ENCODE assay signal across 9 cellular contexts in the genomic region with DNA sequence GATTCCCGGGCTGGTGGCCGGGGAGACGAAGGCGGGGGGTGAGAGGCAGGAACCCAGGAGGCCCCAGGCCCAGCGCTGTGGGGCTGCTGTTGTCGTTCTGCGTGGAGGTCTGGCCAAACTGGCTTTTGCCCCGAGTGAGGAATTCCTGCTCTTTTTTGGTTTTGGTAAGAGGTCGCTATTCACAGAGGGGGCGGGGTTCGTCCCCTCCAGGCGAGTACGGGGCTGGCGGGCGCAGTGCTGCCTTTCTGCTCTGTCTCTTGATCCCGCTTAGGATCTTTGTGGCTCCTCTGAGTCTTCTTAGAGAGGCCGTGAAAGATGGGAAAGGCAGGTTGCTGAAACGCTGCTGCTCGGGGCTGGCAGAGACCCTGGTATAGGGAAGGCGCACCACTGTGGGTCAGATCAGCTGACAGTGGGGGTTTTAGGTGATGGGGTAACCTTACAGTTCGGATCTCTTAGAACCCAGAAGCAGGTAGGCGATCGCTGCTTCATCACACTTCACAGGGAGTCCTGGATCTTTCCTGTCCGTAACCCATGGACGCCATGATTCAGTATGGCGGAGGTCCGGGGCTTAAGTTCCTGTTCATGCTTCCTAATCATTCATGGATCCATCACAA.
DNase-seq lines count a peak whose midpoint lies in the region; TF ChIP-seq lines count a peak whose summit lies in the region.
"Had no signal": no experiment of that assay in that cellular context is flagged by ENCODE, and none has a peak within 500 bp of the region (broad histone marks: within the 10 kb centered on the region; RNA-seq: fewer than 3 reads in every experiment).

No MANE protein-coding gene starts in this region.

- H3K79me2 ChIP-seq in ACC112 (ENCODE audit: control insufficient read depth, insufficient read depth, low read length, unreplicated experiment): no peaks in the 10 kb centered on the region

- H3K27ac ChIP-seq in ACC112 (ENCODE audit: low read depth, low read length): no peak overlapping the region

- peak overlapping the region; percentile 88 for H2AFZ ChIP-seq in ACC112 (ENCODE audit: low read length, unreplicated experiment)

- DNase-seq in H7: peak; percentile 27
- DNase-seq in choroid plexus epithelial cell (ENCODE audit: low read depth): no peak
- DNase-seq in middle frontal gyrus (ENCODE audit: extremely low spot score, low spot score): no peak
- no peak for DNase-seq in SW 1271 (lab: John Stamatoyannopoulos, UW)
- DNase-seq in NCI-H1092 treated with DMSO at 0.1 percent for 48 hours (lab: John Stamatoyannopoulos, UW): no peak
- no peak for DNase-seq in COLO668 (lab: John Stamatoyannopoulos, UW; ENCODE audit: unreplicated experiment)
- DNase-seq: erythroblast had no signal

- H3K4me3 ChIP-seq in ACC112 (ENCODE audit: low read depth, low read length) (peak overlapping the region; percentile 82), H7 (ENCODE audit: insufficient read depth, low read depth, low read length) (no peak overlapping the region), choroid plexus epithelial cell (ENCODE audit: low read depth, low read length) (peak overlapping the region; percentile 68), mucosa of stomach (ENCODE audit: low read length) (peak overlapping the region; percentile 78)

- peak overlapping the region; percentile 97 for H3K9ac ChIP-seq in mucosa of stomach (ENCODE audit: low read length)

- H3K9me3 ChIP-seq in mucosa of stomach (ENCODE audit: control insufficient read depth, low read length): peaks cover 2% of the 10 kb centered on the region

- H3K4me1 ChIP-seq in ACC112 (ENCODE audit: control insufficient read depth, insufficient read depth, low read length, unreplicated experiment): no peaks in the 10 kb centered on the region
- peaks cover 3% of the 10 kb centered on the region for H3K4me1 ChIP-seq in mucosa of stomach (ENCODE audit: control insufficient read depth, insufficient read depth, low read length)

- no peaks in the 10 kb centered on the region for H3K36me3 ChIP-seq in ACC112 (ENCODE audit: insufficient read depth, low read length)
- H3K36me3 ChIP-seq in H7 (replicated peaks; ENCODE audit: control insufficient read depth, insufficient read depth, low read length): no peaks in the 10 kb centered on the region
- no peaks in the 10 kb centered on the region for H3K36me3 ChIP-seq in mucosa of stomach (ENCODE audit: control insufficient read depth, insufficient read depth, low read length)

- no peak for TF ChIP-seq CTCF in choroid plexus epithelial cell (conservative IDR thresholded peaks at IDR 0.05; ENCODE audit: low read depth, low read length)

- H3K27me3 ChIP-seq in ACC112 (ENCODE audit: insufficient read depth, low read length) (peaks cover 11% of the 10 kb centered on the region), H7 (ENCODE audit: control insufficient read depth, insufficient read depth, low read length) (no peaks in the 10 kb centered on the region), mucosa of stomach (ENCODE audit: control insufficient read depth, insufficient read depth, low read length) (no peaks in the 10 kb centered on the region)
